ENCODE assay signal across 8 cellular contexts in the genomic region with DNA sequence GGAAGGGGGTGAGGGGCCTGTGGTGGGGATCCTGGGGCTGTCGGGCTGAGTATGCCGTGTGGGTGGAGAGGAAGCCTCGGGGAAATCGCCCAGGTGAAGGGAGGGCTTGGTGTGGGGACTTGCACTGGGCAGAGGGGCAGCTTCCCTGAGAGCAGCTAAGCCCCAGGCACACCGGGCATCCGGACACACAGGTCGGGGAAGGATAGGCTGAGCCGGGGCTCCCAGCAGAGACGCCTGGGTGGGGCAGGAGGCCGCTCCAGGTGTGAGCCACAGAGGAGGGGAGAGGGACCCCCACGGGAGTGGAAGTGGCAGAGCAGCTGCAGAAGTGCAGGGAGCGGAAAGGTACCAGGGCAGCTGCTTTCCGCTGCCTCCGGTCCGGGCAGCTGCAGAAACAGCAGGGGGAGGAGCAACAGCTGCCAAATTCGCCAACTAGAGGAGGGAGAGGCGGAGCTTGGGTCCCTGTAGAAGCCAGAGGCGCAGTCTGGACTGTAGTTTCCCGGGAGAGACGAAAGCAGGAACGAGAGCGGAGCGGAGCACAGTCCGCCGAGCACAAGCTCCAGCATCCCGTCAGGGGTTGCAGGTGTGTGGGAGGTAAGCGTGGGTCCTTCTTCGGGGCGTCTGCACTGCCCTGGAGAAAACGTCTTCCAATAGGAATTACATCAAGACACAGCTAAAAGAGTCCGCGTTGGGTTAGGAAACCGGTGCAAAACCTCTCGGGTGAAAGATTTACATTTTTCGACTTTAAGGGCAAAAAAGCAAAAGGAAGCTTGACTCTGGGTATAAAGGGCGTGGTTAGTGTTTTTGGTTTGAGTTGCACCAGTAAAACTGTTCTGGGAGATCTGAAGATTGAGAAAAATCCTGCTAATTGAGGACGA. TPM values are rescaled to one million over a fixed set of nuclear protein-coding genes. Genes with fewer than 3 reads are reported as not detected.
DNase-seq lines count a peak whose midpoint lies in the region; ATAC-seq and TF ChIP-seq lines count a peak whose summit lies in the region.

A gene with protein sequence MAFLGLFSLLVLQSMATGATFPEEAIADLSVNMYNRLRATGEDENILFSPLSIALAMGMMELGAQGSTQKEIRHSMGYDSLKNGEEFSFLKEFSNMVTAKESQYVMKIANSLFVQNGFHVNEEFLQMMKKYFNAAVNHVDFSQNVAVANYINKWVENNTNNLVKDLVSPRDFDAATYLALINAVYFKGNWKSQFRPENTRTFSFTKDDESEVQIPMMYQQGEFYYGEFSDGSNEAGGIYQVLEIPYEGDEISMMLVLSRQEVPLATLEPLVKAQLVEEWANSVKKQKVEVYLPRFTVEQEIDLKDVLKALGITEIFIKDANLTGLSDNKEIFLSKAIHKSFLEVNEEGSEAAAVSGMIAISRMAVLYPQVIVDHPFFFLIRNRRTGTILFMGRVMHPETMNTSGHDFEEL (plus strand): TSS at position 489 of the 875 bp plus-strand sequence. CDS start 53,408 bp downstream, outside the sequence.

- H3K4me1 ChIP-seq in ectodermal cell (ENCODE audit: control insufficient read depth, insufficient read depth, low read length) (peaks cover 13% of the 10 kb centered on the region), lung (ENCODE audit: control insufficient read depth in 2 of 2, insufficient read depth in 2 of 2, low read length in 2 of 2) (peaks cover 0 to 14% of the 10 kb centered on the region in 2 donors)

- ATAC-seq in GM19372 (IDR thresholded peaks at IDR 0.05; ENCODE audit: low read depth, unreplicated experiment) = peak; percentile 53
- ATAC-seq in HG03520 (IDR thresholded peaks at IDR 0.05; ENCODE audit: unreplicated experiment) = peak; percentile 49
- peak; percentile 85 for ATAC-seq in lung (ENCODE audit: insufficient read depth, low FRiP score)

- peaks cover 0 to 1% (median 1%) of the 10 kb centered on the region in 3 donors for H3K27me3 Mint-ChIP-seq in CD14-positive monocyte (ENCODE audit: low read depth in 3 of 3)

- H3K27me3 ChIP-seq in ectodermal cell (ENCODE audit: control insufficient read depth, insufficient read depth, low read length, poor library complexity, severe bottlenecking) = peaks cover 8% of the 10 kb centered on the region
- no peaks in the 10 kb centered on the region for H3K27me3 ChIP-seq in lung (ENCODE audit: control insufficient read depth, insufficient read depth)

- 0% methylated on average over 37 of the region's 37 CpGs for WGBS in ectodermal cell, 2 experiments
- WGBS in lung, 2 donors = 0% methylated on average over 36 to 37 of the region's 37 CpGs

- intact Hi-C loops in CD14-positive monocyte (cut with micrococcal nuclease) = loop anchor here in 1 of 2 donors (10.0 kb wide), 1 partner anchor 129 kb away; no protein-coding TSS in a partner anchor

- TF ChIP-seq CTCF in CD14-positive monocyte (IDR thresholded peaks at IDR 0.05) (no peak), lung (IDR thresholded peaks at IDR 0.05; ENCODE audit: control extremely low read depth, extremely low read depth) (no peak)

- no peak within 1 kb of the TSS for H3K27ac Mint-ChIP-seq in CD14-positive monocyte

- H3K4me3 Mint-ChIP-seq in CD14-positive monocyte = no peak within 1 kb of the TSS

- H3K9me3 Mint-ChIP-seq in CD14-positive monocyte = no peaks in the 10 kb centered on the region

- peaks cover 20% of the 10 kb centered on the region for H3K4me1 Mint-ChIP-seq in CD14-positive monocyte

- peak within 1 kb of the TSS; percentile 91 for H3K4me3 ChIP-seq in ectodermal cell (ENCODE audit: insufficient read depth, low read depth, low read length)
- H3K4me3 ChIP-seq in lung = peak within 1 kb of the TSS; percentile 73

- DNase-seq in CD14-positive monocyte (ENCODE audit: low spot score) (peak; percentile 63), NCI-H526 (lab: John Stamatoyannopoulos, UW) (peak; percentile 95 to 96), lung (ENCODE audit: low spot score) (peak; percentile 92)
- peak; percentile 65 to 66 for DNase-seq in activated CD4-positive, alpha-beta T cell treated with anti-CD3 and anti-CD28 coated beads, Interleukin-2, amount 50 U/mL, for 4 hours
- peak; percentile 52 to 75 (median 59) for DNase-seq in stimulated activated CD4-positive, alpha-beta T cell treated with anti-CD3 and anti-CD28 coated beads, TNF-alpha, amount 100 ng/mL, for 24 hours (ENCODE audit: low read depth in 3 of 3)

- H3K36me3 ChIP-seq in ectodermal cell (ENCODE audit: control insufficient read depth, insufficient read depth, low read length) (no peaks in the 10 kb centered on the region), lung (ENCODE audit: control insufficient read depth in 2 of 2, insufficient read depth in 2 of 2, low read length in 2 of 2) (no peaks in the 10 kb centered on the region)

- peaks cover 5 to 8% of the 10 kb centered on the region in 2 donors for H3K36me3 Mint-ChIP-seq in CD14-positive monocyte

- peak within 1 kb of the TSS; percentile 88 for H3K27ac ChIP-seq in ectodermal cell (ENCODE audit: insufficient read depth, low read depth, low read length, poor library complexity, severe bottlenecking)
- H3K27ac ChIP-seq in lung (ENCODE audit: low read depth in 1 of 2, low read length in 1 of 2) = peak within 1 kb of the TSS; percentile 91 to 95

- no peaks in the 10 kb centered on the region for H3K9me3 ChIP-seq in ectodermal cell (ENCODE audit: control insufficient read depth, low read length)
- no peaks in the 10 kb centered on the region for H3K9me3 ChIP-seq in lung (ENCODE audit: control insufficient read depth in 2 of 2, insufficient read depth in 1 of 2, low read length in 1 of 2)

RNA-seq across cellular contexts. Expression of the gene that starts here (rescaled TPM):
- 1 to 10 TPM in 1 of 2 donors, under 1 TPM in 1; 0.27 to 1.6 TPM for polyA plus RNA-seq in CD14-positive monocyte
- polyA plus RNA-seq in ectodermal cell (2013, experiment 1 of 4) = 5.8 TPM
- polyA plus RNA-seq in ectodermal cell (2013, experiment 2 of 4) = 9.7 TPM
- polyA plus RNA-seq in ectodermal cell (2013, experiment 3 of 4) = 7.2 TPM
- polyA plus RNA-seq in ectodermal cell (2013, experiment 4 of 4) = 9.8 TPM
- 10 to 100 TPM in 1 of 2 donors, 1 to 10 TPM in 1; 5.4 to 18.3 TPM for total RNA-seq in lung
- 1 to 10 TPM; 3.3 to 5.7 TPM for polyA plus RNA-seq in lung

Comparison
In these comparisons a context has a peak if more than half of its experiments do, and no peak if none do; other contexts are left out.
1. Peak in every context shown above with its lines: DNase-seq, ATAC-seq, H3K4me3 ChIP-seq and H3K27ac ChIP-seq.